ENCODE assay signal across 24 cellular contexts in genomic region chr5:72835633-72836032, GRCh38.
"Had no signal": no experiment of that assay in that cellular context is flagged by ENCODE, and none has a peak within 500 bp of the region (broad histone marks: within the 10 kb centered on the region; RNA-seq: fewer than 3 reads in every experiment).

No MANE protein-coding gene starts in this region.

- H3K4me2 ChIP-seq: hepatocyte had no signal

- ATAC-seq: activated CD8-positive, alpha-beta memory T cell treated with anti-CD3 and anti-CD28 coated beads, Interleukin-2, amount 10 ng/mL, durations not matched to agents 7 days and 5 days; activated CD8-positive, alpha-beta T cell treated with anti-CD3 and anti-CD28 coated beads, Interleukin-2, amount 10 ng/mL, durations not matched to agents 7 days and 5 days; gastroesophageal sphincter; left cardiac atrium; left ventricle myocardium superior; right lobe of liver had no signal

- H3K4me3 ChIP-seq: coronary artery, dorsolateral prefrontal cortex, gastroesophageal sphincter, hepatocyte, ovary, right lobe of liver, skin epidermis, suprapubic skin, tibial nerve had no signal

- H3K9me3 ChIP-seq: gastroesophageal sphincter, ovary, right lobe of liver, suprapubic skin, tibial nerve had no signal

- DNase-seq: activated CD4-positive, alpha-beta T cell treated with anti-CD3 and anti-CD28 coated beads for 1 hour; activated CD4-positive, alpha-beta T cell treated with anti-CD3 and anti-CD28 coated beads, Interleukin-2, amount 50 U/mL, for 1 hour; activated CD8-positive, alpha-beta memory T cell treated with anti-CD3 and anti-CD28 coated beads, Interleukin-2, amount 10 ng/mL, durations not matched to agents 7 days and 5 days; activated CD8-positive, alpha-beta T cell treated with anti-CD3 and anti-CD28 coated beads, Interleukin-2, amount 10 ng/mL, durations not matched to agents 7 days and 5 days; activated effector memory CD4-positive, alpha-beta T cell treated with Interleukin-2 at 50 U/mL for 16 hours; activated naive CD4-positive, alpha-beta T cell treated with anti-CD3 and anti-CD28 coated beads for 36 hours; activated naive CD8-positive, alpha-beta T cell treated with anti-CD3 and anti-CD28 coated beads for 36 hours; amniotic stem cell; brain microvascular endothelial cell; dorsolateral prefrontal cortex; effector memory CD4-positive, alpha-beta T cell; left cardiac atrium; left ventricle myocardium superior; naive B cell; nephron progenitor cell; ovary; right lobe of liver; stimulated activated naive CD4-positive, alpha-beta T cell had no signal

- H3K27me3 ChIP-seq: brain microvascular endothelial cell, dorsolateral prefrontal cortex, gastroesophageal sphincter, hepatocyte, ovary, right lobe of liver, suprapubic skin, tibial nerve had no signal

- H2AFZ ChIP-seq: hepatocyte had no signal

- H3K36me3 ChIP-seq: brain microvascular endothelial cell, gastroesophageal sphincter, ovary, right lobe of liver, suprapubic skin, tibial nerve had no signal

- H3K27ac ChIP-seq: brain microvascular endothelial cell, coronary artery, dorsolateral prefrontal cortex, gastroesophageal sphincter, hepatocyte, ovary, right lobe of liver, skin epidermis, suprapubic skin, tibial nerve had no signal
